In genomic region chr1:110098222-110099026, GRCh38 we compare ENCODE assay signal across 1 cellular context.
TF ChIP-seq lines count a peak whose summit lies in the region.

No MANE protein-coding gene starts in this region.

TF ChIP-seq in HEK293, 187 proteins besides CTCF, POLR2A, EP300 and RAD21 (continued from another document):
- TF ChIP-seq, protein P1, sequence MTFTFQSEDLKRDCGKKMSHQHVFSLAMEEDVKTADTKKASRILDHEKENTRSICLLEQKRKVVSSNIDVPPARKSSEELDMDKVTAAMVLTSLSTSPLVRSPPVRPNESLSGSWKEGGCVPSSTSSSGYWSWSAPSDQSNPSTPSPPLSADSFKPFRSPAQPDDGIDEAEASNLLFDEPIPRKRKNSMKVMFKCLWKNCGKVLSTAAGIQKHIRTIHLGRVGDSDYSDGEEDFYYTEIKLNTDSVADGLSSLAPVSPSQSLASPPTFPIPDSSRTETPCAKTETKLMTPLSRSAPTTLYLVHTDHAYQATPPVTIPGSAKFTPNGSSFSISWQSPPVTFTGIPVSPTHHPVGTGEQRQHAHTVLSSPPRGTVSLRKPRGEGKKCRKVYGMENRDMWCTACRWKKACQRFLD (tag by site-specific recombination; IDR thresholded peaks at IDR 0.05), result no peak
- TF ChIP-seq ZNF792 (tag by site-specific recombination; IDR thresholded peaks at IDR 0.05) (no peak), ZNF366 (tag by site-specific recombination; conservative IDR thresholded peaks at IDR 0.05) (no peak), SCRT1 (tag by site-specific recombination; IDR thresholded peaks at IDR 0.05; ENCODE audit: borderline replicate concordance) (no peak), ZNF121 (tag by site-specific recombination; IDR thresholded peaks at IDR 0.05) (no peak)
